8 cellular contexts compared by ENCODE assay signal in genomic region chr1:156497743-156498446, GRCh38. TPM values are rescaled to one million over a fixed set of nuclear protein-coding genes. Genes with fewer than 3 reads are reported as not detected.
A peak's percentile ranks its signal among the peaks of the same experiment; 100 is the strongest.
DNase-seq lines count a peak whose midpoint lies in the region; ATAC-seq lines count a peak whose summit lies in the region.

No MANE protein-coding gene starts in this region.

- peaks cover 77% of the 10 kb centered on the region for H3K4me1 Mint-ChIP-seq in activated CD8-positive, alpha-beta T cell treated with anti-CD3 and anti-CD28 coated beads, Interleukin-2, amount 10 ng/mL, durations not matched to agents 7 days and 5 days (ENCODE audit: low read depth)
- H3K4me1 Mint-ChIP-seq in stimulated activated naive B cell treated with anti-CD40 and anti-IgM and Interleukin-4, amounts not matched to agents 10 μg/mL and 1 μg/mL and 100 μg/mL, for 72 hours = peaks cover 64 to 78% of the 10 kb centered on the region in 2 donors

- peak overlapping the region; percentile 87 for H3K4me3 Mint-ChIP-seq in activated CD8-positive, alpha-beta T cell treated with anti-CD3 and anti-CD28 coated beads, Interleukin-2, amount 10 ng/mL, durations not matched to agents 7 days and 5 days
- peak overlapping the region; percentile 98 for H3K4me3 Mint-ChIP-seq in stimulated activated naive B cell treated with anti-CD40 and anti-IgM and Interleukin-4, amounts not matched to agents 10 μg/mL and 1 μg/mL and 100 μg/mL, for 72 hours

- no peaks in the 10 kb centered on the region for H3K9me3 ChIP-seq in iPS-20b (ENCODE audit: insufficient read depth, low read depth, low read length)

- DNase-seq in NCI-H2171 treated with DMSO at 0.1 percent for 48 hours (lab: John Stamatoyannopoulos, UW) (peak; percentile 72), NCI-H2171 (lab: John Stamatoyannopoulos, UW) (no peak), HUDEP-2 (lab: John Stamatoyannopoulos, UW; ENCODE audit: unreplicated experiment in 76 of 76) (no peak), cortex of kidney (lab: John Stamatoyannopoulos, UW) (no peak), Kasumi-1 (lab: John Stamatoyannopoulos, UW) (no peak)
- DNase-seq in activated CD8-positive, alpha-beta T cell treated with anti-CD3 and anti-CD28 coated beads, Interleukin-2, amount 10 ng/mL, durations not matched to agents 7 days and 5 days = no peak
- no peak for DNase-seq in stimulated activated naive B cell treated with anti-CD40 and anti-IgM and Interleukin-4, amounts not matched to agents 10 μg/mL and 1 μg/mL and 100 μg/mL, for 72 hours

- H3K9me3 Mint-ChIP-seq in activated CD8-positive, alpha-beta T cell treated with anti-CD3 and anti-CD28 coated beads, Interleukin-2, amount 10 ng/mL, durations not matched to agents 7 days and 5 days (ENCODE audit: insufficient read depth) = no peaks in the 10 kb centered on the region
- no peaks in the 10 kb centered on the region for H3K9me3 Mint-ChIP-seq in stimulated activated naive B cell treated with anti-CD40 and anti-IgM and Interleukin-4, amounts not matched to agents 10 μg/mL and 1 μg/mL and 100 μg/mL, for 72 hours

- H3K9ac ChIP-seq in iPS-20b (ENCODE audit: low read depth, low read length) = peak overlapping the region; percentile 54; the same call in 1 of the 2 replicates

- peak overlapping the region; percentile 5 for H3K27ac Mint-ChIP-seq in activated CD8-positive, alpha-beta T cell treated with anti-CD3 and anti-CD28 coated beads, Interleukin-2, amount 10 ng/mL, durations not matched to agents 7 days and 5 days
- H3K27ac Mint-ChIP-seq in stimulated activated naive B cell treated with anti-CD40 and anti-IgM and Interleukin-4, amounts not matched to agents 10 μg/mL and 1 μg/mL and 100 μg/mL, for 72 hours = peak overlapping the region; percentile 82

- POLR2A ChIA-PET in activated CD8-positive, alpha-beta T cell treated with anti-CD3 and anti-CD28 coated beads, Interleukin-2, amount 10 ng/mL, durations not matched to agents 7 days and 5 days (lab: Charles Lee) = interaction anchor here (0.6 to 8.1 kb wide), 5 partner anchors 10 to 102 kb away, joined by 3 to 143 read pairs (median 3); no protein-coding TSS in a partner anchor

- no peaks in the 10 kb centered on the region for H3K36me3 ChIP-seq in iPS-20b (ENCODE audit: insufficient read depth, low read depth, low read length)

- CTCF ChIA-PET in activated CD8-positive, alpha-beta T cell treated with anti-CD3 and anti-CD28 coated beads, Interleukin-2, amount 10 ng/mL, durations not matched to agents 7 days and 5 days (lab: Charles Lee) = interaction anchor here (0.7 to 10.8 kb wide), 5 partner anchors 7 to 112 kb away, joined by 3 to 207 read pairs (median 3); no protein-coding TSS in a partner anchor

- H3K4me1 ChIP-seq in iPS-20b (ENCODE audit: insufficient read depth, low read length) = peaks cover 28% of the 10 kb centered on the region

- H3K36me3 Mint-ChIP-seq in activated CD8-positive, alpha-beta T cell treated with anti-CD3 and anti-CD28 coated beads, Interleukin-2, amount 10 ng/mL, durations not matched to agents 7 days and 5 days (ENCODE audit: low read depth) = peaks cover 23% of the 10 kb centered on the region
- peaks cover 36 to 42% of the 10 kb centered on the region in 2 donors for H3K36me3 Mint-ChIP-seq in stimulated activated naive B cell treated with anti-CD40 and anti-IgM and Interleukin-4, amounts not matched to agents 10 μg/mL and 1 μg/mL and 100 μg/mL, for 72 hours

- ATAC-seq in activated CD8-positive, alpha-beta T cell treated with anti-CD3 and anti-CD28 coated beads, Interleukin-2, amount 10 ng/mL, durations not matched to agents 7 days and 5 days = no peak
- ATAC-seq in stimulated activated naive B cell treated with anti-CD40 and anti-IgM and Interleukin-4, amounts not matched to agents 10 μg/mL and 1 μg/mL and 100 μg/mL, for 72 hours (replicated peaks) = no peak

- no peaks in the 10 kb centered on the region; the same call in 1 of the 2 replicates for H3K27me3 ChIP-seq in iPS-20b (ENCODE audit: insufficient read depth, low read length)

- H3K27me3 Mint-ChIP-seq in activated CD8-positive, alpha-beta T cell treated with anti-CD3 and anti-CD28 coated beads, Interleukin-2, amount 10 ng/mL, durations not matched to agents 7 days and 5 days (ENCODE audit: low read depth) = no peaks in the 10 kb centered on the region
- H3K27me3 Mint-ChIP-seq in stimulated activated naive B cell treated with anti-CD40 and anti-IgM and Interleukin-4, amounts not matched to agents 10 μg/mL and 1 μg/mL and 100 μg/mL, for 72 hours = no peaks in the 10 kb centered on the region

- peak overlapping the region; percentile 87; the same call in 1 of the 2 replicates for H3K4me3 ChIP-seq in iPS-20b (ENCODE audit: low read length)

- no peak overlapping the region for H3K27ac ChIP-seq in iPS-20b (ENCODE audit: low read length)

RNA-seq across cellular contexts. Expression of gene MEF2D, which starts 2.7 kb away (rescaled TPM):
- total RNA-seq in activated CD8-positive, alpha-beta T cell treated with anti-CD3 and anti-CD28 coated beads, Interleukin-2, amount 10 ng/mL, durations not matched to agents 7 days and 5 days = 10 to 100 TPM; 34.8 to 40.1 TPM
